ENCODE assay signal across 8 cellular contexts in genomic region chr2:38751847-38752410, GRCh38. TPM values are rescaled to one million over a fixed set of nuclear protein-coding genes. Genes with fewer than 3 reads are reported as not detected.
DNase-seq lines count a peak whose midpoint lies in the region; ATAC-seq and TF ChIP-seq lines count a peak whose summit lies in the region.

No MANE protein-coding gene starts in this region.

- intact Hi-C loops in left ventricle myocardium inferior (cut with micrococcal nuclease) (no loop called here), left ventricle myocardium superior (cut with micrococcal nuclease) (no loop called here)

- H3K4me2 ChIP-seq in trophoblast cell (ENCODE audit: low read length) = peak overlapping the region; percentile 58

- peak overlapping the region; percentile 51 for H2AFZ ChIP-seq in trophoblast cell (ENCODE audit: insufficient read depth, low read length, poor library complexity)

- peak overlapping the region; percentile 97 for H3K4me3 ChIP-seq in left ventricle myocardium inferior
- peak overlapping the region; percentile 79 for H3K4me3 ChIP-seq in SJSA1
- peak overlapping the region; percentile 61 to 98 for H3K4me3 ChIP-seq in esophagus (ENCODE audit: low read depth in 1 of 2, low read length in 2 of 2)
- peak overlapping the region; percentile 63 for H3K4me3 ChIP-seq in trophoblast cell (ENCODE audit: low read depth, low read length)

- H2BK12ac ChIP-seq in trophoblast cell (ENCODE audit: low read length) = no peak overlapping the region

- H3K27ac ChIP-seq in left ventricle myocardium inferior (replicated peaks) (peak overlapping the region; percentile 99), SJSA1 (peak overlapping the region; percentile 91), esophagus (ENCODE audit: low read depth in 2 of 2, low read length in 1 of 2) (peak overlapping the region; percentile 77 to 96), trophoblast cell (ENCODE audit: low read depth, low read length) (peak overlapping the region; percentile 42)

- no peak overlapping the region for H2AK5ac ChIP-seq in trophoblast cell (ENCODE audit: low read length)

- peak overlapping the region; percentile 61 for H3K9ac ChIP-seq in trophoblast cell (ENCODE audit: low read length)

- H3K79me1 ChIP-seq in trophoblast cell (ENCODE audit: low read length) = peaks cover 16% of the 10 kb centered on the region

- H3K9me3 ChIP-seq in left ventricle myocardium inferior (replicated peaks) (no peaks in the 10 kb centered on the region), SJSA1 (replicated peaks) (no peaks in the 10 kb centered on the region), esophagus (ENCODE audit: control insufficient read depth in 2 of 2, insufficient read depth in 1 of 2, low read depth in 1 of 2, low read length in 1 of 2) (no peaks in the 10 kb centered on the region), trophoblast cell (ENCODE audit: insufficient read depth, low read depth, low read length) (no peaks in the 10 kb centered on the region)

- H4K12ac ChIP-seq in trophoblast cell (ENCODE audit: low read depth, low read length) = peak overlapping the region; percentile 91

- peak overlapping the region; percentile 87 for H4K8ac ChIP-seq in trophoblast cell (ENCODE audit: low read depth, low read length)

- H4K91ac ChIP-seq in trophoblast cell (ENCODE audit: low read depth, low read length) = peak overlapping the region; percentile 80

- H3K14ac ChIP-seq in trophoblast cell (ENCODE audit: low read length) = peak overlapping the region; percentile 56

- ATAC-seq in left ventricle myocardium superior (no peak), GM18520 (IDR thresholded peaks at IDR 0.05; ENCODE audit: unreplicated experiment) (no peak), GM18909 (IDR thresholded peaks at IDR 0.05; ENCODE audit: poor library complexity, unreplicated experiment) (no peak)

- peak overlapping the region; percentile 46 for H3K4ac ChIP-seq in trophoblast cell (ENCODE audit: low read depth, low read length)

- H3K4me1 ChIP-seq in left ventricle myocardium inferior (peaks cover 48% of the 10 kb centered on the region), SJSA1 (replicated peaks) (peaks cover 5% of the 10 kb centered on the region), esophagus (ENCODE audit: control insufficient read depth in 2 of 2, insufficient read depth in 2 of 2, low read length in 1 of 2) (peaks cover 0 to 2% of the 10 kb centered on the region in 2 donors), trophoblast cell (ENCODE audit: control insufficient read depth in 1 of 2, insufficient read depth in 2 of 2, low read length in 2 of 2) (no peaks in the 10 kb centered on the region)

- H3K23ac ChIP-seq in trophoblast cell (ENCODE audit: low read length) = no peak overlapping the region

- H3K18ac ChIP-seq in trophoblast cell (ENCODE audit: low read length) = peak overlapping the region; percentile 39

- peak overlapping the region; percentile 39 for H2BK120ac ChIP-seq in trophoblast cell (ENCODE audit: insufficient read depth, low read length, poor library complexity)

- H3K79me2 ChIP-seq in trophoblast cell (ENCODE audit: control insufficient read depth, insufficient read depth, low read length, poor library complexity) = peaks cover 21% of the 10 kb centered on the region

- H3K27me3 ChIP-seq in left ventricle myocardium inferior (ENCODE audit: low read depth) = no peaks in the 10 kb centered on the region
- no peaks in the 10 kb centered on the region for H3K27me3 ChIP-seq in SJSA1 (replicated peaks)
- no peaks in the 10 kb centered on the region for H3K27me3 ChIP-seq in esophagus (ENCODE audit: control insufficient read depth in 1 of 2, insufficient read depth in 2 of 2, low read length in 2 of 2)
- no peaks in the 10 kb centered on the region for H3K27me3 ChIP-seq in trophoblast cell (ENCODE audit: insufficient read depth, low read length)

- DNase-seq in left ventricle myocardium inferior = no peak
- DNase-seq in left ventricle myocardium superior = no peak
- no peak for DNase-seq in SJSA1 (ENCODE audit: low read depth in 1 of 2, low spot score in 2 of 2)
- no peak for DNase-seq in trophoblast cell
- no peak for DNase-seq in foreskin melanocyte

- WGBS in esophagus, 2 donors = 49 to 51% methylated on average over 8 of the region's 8 CpGs
- WGBS in trophoblast cell (ENCODE audit: extremely low coverage, insufficient coverage, insufficient read length) = no CpG with 5 or more reads among the region's 8 CpGs

- peaks cover 28% of the 10 kb centered on the region for H3K36me3 ChIP-seq in left ventricle myocardium inferior
- peaks cover 40% of the 10 kb centered on the region for H3K36me3 ChIP-seq in SJSA1
- H3K36me3 ChIP-seq in esophagus (ENCODE audit: control insufficient read depth in 2 of 2, insufficient read depth in 2 of 2, low read length in 1 of 2) = peaks cover 0 to 4% of the 10 kb centered on the region in 2 donors
- H3K36me3 ChIP-seq in trophoblast cell (ENCODE audit: control insufficient read depth in 1 of 2, insufficient read depth in 2 of 2, low read length in 2 of 2) = peaks cover 8 to 18% of the 10 kb centered on the region in 2 experiments

- H2BK5ac ChIP-seq in trophoblast cell (ENCODE audit: low read depth, low read length, poor library complexity) = peak overlapping the region; percentile 58

- TF ChIP-seq CTCF in left ventricle myocardium inferior (IDR thresholded peaks at IDR 0.05; ENCODE audit: borderline replicate concordance) = no peak

RNA-seq across cellular contexts. Expression of gene SRSF7, which starts 0.8 kb away (rescaled TPM):
- total RNA-seq in left ventricle myocardium inferior (50.5 TPM), left ventricle myocardium superior (54.5 TPM)
- 275 and 427 TPM in 2 replicates for total RNA-seq in SJSA1 (2014; rRNA removed; shearing (Covaris generic))
- polyA plus RNA-seq in esophagus = 100 to 1,000 TPM; 102 to 136 TPM
- polyA plus RNA-seq in trophoblast cell (2013) = 200 and 205 TPM in 2 replicates

RNA-seq across cellular contexts. Expression of gene GEMIN6, which starts 26.1 kb away (rescaled TPM):
- 7.3 TPM for total RNA-seq in left ventricle myocardium inferior
- total RNA-seq in left ventricle myocardium superior = 7.8 TPM
- 14.8 and 16.4 TPM in 2 replicates for total RNA-seq in SJSA1 (2014; rRNA removed; shearing (Covaris generic))
- 10 to 100 TPM in 1 of 2 donors, 1 to 10 TPM in 1; 6.6 to 12.8 TPM for polyA plus RNA-seq in esophagus
- 6.2 and 6.6 TPM in 2 replicates for polyA plus RNA-seq in trophoblast cell (2013)

Comparison
In these comparisons a context has a peak if more than half of its experiments do, and no peak if none do; other contexts are left out.
1. H3K27ac ChIP-seq: peak in every context shown above with its lines; median percentile 99 in left ventricle myocardium inferior; 91 in SJSA1; 86 in esophagus; 42 in trophoblast cell.